ENCODE assay signal across 10 cellular contexts in genomic region chr6:148700047-148700712, GRCh38. TPM values are rescaled to one million over a fixed set of nuclear protein-coding genes. Genes with fewer than 3 reads are reported as not detected.
A peak's percentile ranks its signal among the peaks of the same experiment; 100 is the strongest.
DNase-seq lines count a peak whose midpoint lies in the region; ATAC-seq, FAIRE-seq and TF ChIP-seq lines count a peak whose summit lies in the region.
"Had no signal": no experiment of that assay in that cellular context is flagged by ENCODE, and none has a peak within 500 bp of the region (broad histone marks: within the 10 kb centered on the region; RNA-seq: fewer than 3 reads in every experiment).

No MANE protein-coding gene starts in this region.

- DNase-seq in activated CD4-positive, alpha-beta memory T cell treated with anti-CD3 and anti-CD28 coated beads, Interleukin-2, amount 10 ng/mL, durations not matched to agents 7 days and 5 days: no peak
- no peak for DNase-seq in activated CD4-positive, alpha-beta memory T cell treated with anti-CD3 and anti-CD28 coated beads for 36 hours
- DNase-seq in activated T-helper 2 cell treated with anti-CD3 and anti-CD28 coated beads, Interferon-gamma antibody, Interleukin-2, Interleukin-4, amounts not matched to agents 10 μg/mL and 5 μg/mL and 100 μg/mL, durations not matched to agents 14 hours and 24 hours and 36 hours (ENCODE audit: low spot score): no peak
- no peak for DNase-seq in kidney
- DNase-seq in thyroid gland: no peak
- no peak for DNase-seq in NCI-H2081 (lab: John Stamatoyannopoulos, UW)
- no peak for DNase-seq in body of pancreas
- DNase-seq in HuH-7 (ENCODE audit: low spot score): no peak
- DNase-seq: erythroblast had no signal

- no peak for ATAC-seq in body of pancreas

- peaks cover 8% of the 10 kb centered on the region for H3K36me3 Mint-ChIP-seq in activated CD4-positive, alpha-beta memory T cell treated with anti-CD3 and anti-CD28 coated beads, Interleukin-2, amount 10 ng/mL, durations not matched to agents 7 days and 5 days (ENCODE audit: low read depth)
- H3K36me3 Mint-ChIP-seq in activated CD4-positive, alpha-beta memory T cell treated with anti-CD3 and anti-CD28 coated beads for 36 hours: no peaks in the 10 kb centered on the region
- peaks cover 6% of the 10 kb centered on the region for H3K36me3 Mint-ChIP-seq in activated T-helper 2 cell treated with anti-CD3 and anti-CD28 coated beads, Interferon-gamma antibody, Interleukin-2, Interleukin-4, amounts not matched to agents 10 μg/mL and 5 μg/mL and 100 μg/mL, durations not matched to agents 14 hours and 24 hours and 36 hours (ENCODE audit: low read depth)

- intact Hi-C loops in activated CD4-positive, alpha-beta memory T cell treated with anti-CD3 and anti-CD28 coated beads for 36 hours (cut with micrococcal nuclease): loop anchor here (10.0 kb wide), 1 partner anchor 125 kb away; no protein-coding TSS in a partner anchor
- intact Hi-C loops in activated T-helper 2 cell treated with anti-CD3 and anti-CD28 coated beads, Interferon-gamma antibody, Interleukin-2, Interleukin-4, amounts not matched to agents 10 μg/mL and 5 μg/mL and 100 μg/mL, durations not matched to agents 14 hours and 24 hours and 36 hours (cut with micrococcal nuclease): no loop called here
- intact Hi-C loops in kidney (cut with DNase I): no loop called here
- intact Hi-C loops in thyroid gland (cut with DNase I): no loop called here
- intact Hi-C loops in body of pancreas (cut with DNase I): no loop called here

- peaks cover 6% of the 10 kb centered on the region for H3K9me3 Mint-ChIP-seq in activated CD4-positive, alpha-beta memory T cell treated with anti-CD3 and anti-CD28 coated beads, Interleukin-2, amount 10 ng/mL, durations not matched to agents 7 days and 5 days
- H3K9me3 Mint-ChIP-seq in activated CD4-positive, alpha-beta memory T cell treated with anti-CD3 and anti-CD28 coated beads for 36 hours: peaks cover 8% of the 10 kb centered on the region
- H3K9me3 Mint-ChIP-seq in activated T-helper 2 cell treated with anti-CD3 and anti-CD28 coated beads, Interferon-gamma antibody, Interleukin-2, Interleukin-4, amounts not matched to agents 10 μg/mL and 5 μg/mL and 100 μg/mL, durations not matched to agents 14 hours and 24 hours and 36 hours: peaks cover 16% of the 10 kb centered on the region

- TF ChIP-seq POLR2A in thyroid gland (IDR thresholded peaks at IDR 0.05): no peak
- TF ChIP-seq POLR2A in body of pancreas (IDR thresholded peaks at IDR 0.05): no peak

- H3K9me3 ChIP-seq in kidney (ENCODE audit: control insufficient read depth in 1 of 2, low read length in 2 of 2) (peaks cover 0 to 2% of the 10 kb centered on the region in 2 donors), thyroid gland (no peaks in the 10 kb centered on the region), body of pancreas (no peaks in the 10 kb centered on the region)
- H3K9me3 ChIP-seq: prostate gland had no signal

- peak overlapping the region; percentile 77 for H3K4me3 Mint-ChIP-seq in activated CD4-positive, alpha-beta memory T cell treated with anti-CD3 and anti-CD28 coated beads, Interleukin-2, amount 10 ng/mL, durations not matched to agents 7 days and 5 days
- H3K4me3 Mint-ChIP-seq in activated CD4-positive, alpha-beta memory T cell treated with anti-CD3 and anti-CD28 coated beads for 36 hours: no peak overlapping the region
- H3K4me3 Mint-ChIP-seq in activated T-helper 2 cell treated with anti-CD3 and anti-CD28 coated beads, Interferon-gamma antibody, Interleukin-2, Interleukin-4, amounts not matched to agents 10 μg/mL and 5 μg/mL and 100 μg/mL, durations not matched to agents 14 hours and 24 hours and 36 hours (ENCODE audit: low read depth): peak overlapping the region; percentile 76

- H3K27ac ChIP-seq in kidney (ENCODE audit: low read depth in 2 of 2, low read length in 2 of 2) (no peak overlapping the region), thyroid gland (peak overlapping the region in 2 of 3 donors; percentile 0 to 48), body of pancreas (peak overlapping the region in 1 of 4 donors; percentile 6)

- H3K4me1 ChIP-seq in kidney (ENCODE audit: control insufficient read depth in 1 of 2, insufficient read depth in 1 of 2, low read depth in 1 of 2, low read length in 2 of 2): peaks cover 0 to 2% of the 10 kb centered on the region in 2 donors
- H3K4me1 ChIP-seq in thyroid gland: peaks cover 7 to 10% of the 10 kb centered on the region in 2 donors
- H3K4me1 ChIP-seq in body of pancreas: peaks cover 11% of the 10 kb centered on the region
- H3K4me1 ChIP-seq: prostate gland had no signal

- no peak for TF ChIP-seq CTCF in kidney (IDR thresholded peaks at IDR 0.05; ENCODE audit: borderline replicate concordance, extremely low read depth, insufficient read depth)
- TF ChIP-seq CTCF in thyroid gland (IDR thresholded peaks at IDR 0.05): no peak
- no peak for TF ChIP-seq CTCF in body of pancreas (IDR thresholded peaks at IDR 0.05)

- H3K27me3 Mint-ChIP-seq in activated CD4-positive, alpha-beta memory T cell treated with anti-CD3 and anti-CD28 coated beads, Interleukin-2, amount 10 ng/mL, durations not matched to agents 7 days and 5 days: no peaks in the 10 kb centered on the region
- peaks cover 2% of the 10 kb centered on the region for H3K27me3 Mint-ChIP-seq in activated CD4-positive, alpha-beta memory T cell treated with anti-CD3 and anti-CD28 coated beads for 36 hours
- peaks cover 9% of the 10 kb centered on the region for H3K27me3 Mint-ChIP-seq in activated T-helper 2 cell treated with anti-CD3 and anti-CD28 coated beads, Interferon-gamma antibody, Interleukin-2, Interleukin-4, amounts not matched to agents 10 μg/mL and 5 μg/mL and 100 μg/mL, durations not matched to agents 14 hours and 24 hours and 36 hours (ENCODE audit: low read depth)

- H3K27me3 ChIP-seq in thyroid gland (no peaks in the 10 kb centered on the region), body of pancreas (no peaks in the 10 kb centered on the region)

- peak; percentile 58 for FAIRE-seq in kidney (lab: Jason Lieb, UNC)

- CTCF ChIA-PET in activated CD4-positive, alpha-beta memory T cell treated with anti-CD3 and anti-CD28 coated beads, Interleukin-2, amount 10 ng/mL, durations not matched to agents 7 days and 5 days (lab: Charles Lee): interaction anchor here (0.7 to 1.1 kb wide), 3 partner anchors 66 to 140 kb away, joined by 3 read pairs; no protein-coding TSS in a partner anchor
- CTCF ChIA-PET in activated CD4-positive, alpha-beta memory T cell treated with anti-CD3 and anti-CD28 coated beads for 36 hours (lab: Charles Lee): interaction anchor here (1.1 kb wide), 1 partner anchor 248 kb away, joined by 3 read pairs; no protein-coding TSS in a partner anchor

- no peak overlapping the region for H3K27ac Mint-ChIP-seq in activated CD4-positive, alpha-beta memory T cell treated with anti-CD3 and anti-CD28 coated beads, Interleukin-2, amount 10 ng/mL, durations not matched to agents 7 days and 5 days
- no peak overlapping the region for H3K27ac Mint-ChIP-seq in activated CD4-positive, alpha-beta memory T cell treated with anti-CD3 and anti-CD28 coated beads for 36 hours
- no peak overlapping the region for H3K27ac Mint-ChIP-seq in activated T-helper 2 cell treated with anti-CD3 and anti-CD28 coated beads, Interferon-gamma antibody, Interleukin-2, Interleukin-4, amounts not matched to agents 10 μg/mL and 5 μg/mL and 100 μg/mL, durations not matched to agents 14 hours and 24 hours and 36 hours

- H3K4me3 ChIP-seq in kidney (ENCODE audit: low read length in 2 of 2) (peak overlapping the region; percentile 54 to 65), thyroid gland (replicated peaks in 1 of 3) (no peak overlapping the region), body of pancreas (no peak overlapping the region)

- H3K36me3 ChIP-seq in kidney (ENCODE audit: control insufficient read depth in 1 of 2, insufficient read depth in 2 of 2, low read length in 2 of 2): no peaks in the 10 kb centered on the region
- no peaks in the 10 kb centered on the region for H3K36me3 ChIP-seq in thyroid gland
- H3K36me3 ChIP-seq in body of pancreas (replicated peaks in 1 of 2; ENCODE audit: insufficient read depth in 1 of 2, low read depth in 2 of 2): no peaks in the 10 kb centered on the region
- H3K36me3 ChIP-seq: prostate gland had no signal

- WGBS in thyroid gland, 2 donors: 66 to 80% methylated on average over 2 of the region's 2 CpGs
- WGBS in body of pancreas, 2 donors: 50 to 69% methylated on average over 2 of the region's 2 CpGs

- H3K4me1 Mint-ChIP-seq in activated CD4-positive, alpha-beta memory T cell treated with anti-CD3 and anti-CD28 coated beads, Interleukin-2, amount 10 ng/mL, durations not matched to agents 7 days and 5 days: peaks cover 10% of the 10 kb centered on the region
- peaks cover 4% of the 10 kb centered on the region for H3K4me1 Mint-ChIP-seq in activated CD4-positive, alpha-beta memory T cell treated with anti-CD3 and anti-CD28 coated beads for 36 hours (ENCODE audit: low read depth)
- peaks cover 13% of the 10 kb centered on the region for H3K4me1 Mint-ChIP-seq in activated T-helper 2 cell treated with anti-CD3 and anti-CD28 coated beads, Interferon-gamma antibody, Interleukin-2, Interleukin-4, amounts not matched to agents 10 μg/mL and 5 μg/mL and 100 μg/mL, durations not matched to agents 14 hours and 24 hours and 36 hours (ENCODE audit: low read depth)

- POLR2A ChIA-PET in activated CD4-positive, alpha-beta memory T cell treated with anti-CD3 and anti-CD28 coated beads, Interleukin-2, amount 10 ng/mL, durations not matched to agents 7 days and 5 days (lab: Charles Lee): interaction anchor here (1.3 kb wide), 1 partner anchor 12 kb away, joined by 3 read pairs; no protein-coding TSS in a partner anchor
- POLR2A ChIA-PET in activated CD4-positive, alpha-beta memory T cell treated with anti-CD3 and anti-CD28 coated beads for 36 hours (lab: Charles Lee): no interaction called here

- H3K9ac ChIP-seq in kidney (ENCODE audit: low read length in 2 of 2): no peak overlapping the region

RNA-seq across cellular contexts. Expression of gene UST, which starts 46.6 kb away (rescaled TPM):
- under 1 TPM; 0.80 to 0.93 TPM for total RNA-seq in activated CD4-positive, alpha-beta memory T cell treated with anti-CD3 and anti-CD28 coated beads, Interleukin-2, amount 10 ng/mL, durations not matched to agents 7 days and 5 days
- 1 to 10 TPM; 3.7 to 4.9 TPM for total RNA-seq in activated CD4-positive, alpha-beta memory T cell treated with anti-CD3 and anti-CD28 coated beads for 36 hours
- total RNA-seq in activated T-helper 2 cell treated with anti-CD3 and anti-CD28 coated beads, Interferon-gamma antibody, Interleukin-2, Interleukin-4, amounts not matched to agents 10 μg/mL and 5 μg/mL and 100 μg/mL, durations not matched to agents 14 hours and 24 hours and 36 hours: 0.92 and 1.3 TPM in 2 replicates
- total RNA-seq in kidney (4.2 TPM), thyroid gland (10 to 100 TPM; 73.4 to 91.2 (median 81.4) TPM), body of pancreas (10 to 100 TPM; 11.4 to 28.3 TPM)
- 3.2 TPM for polyA plus RNA-seq in kidney (ENCODE audit: insufficient read depth, low read depth, low replicate concordance)

Comparison
In these comparisons a context has a peak if more than half of its experiments do, and no peak if none do; other contexts are left out.
1. H3K27ac ChIP-seq: peak in thyroid gland (2 of 3); none in kidney (0 of 2).
2. H3K4me3 ChIP-seq: peak in kidney (2 of 2); none in thyroid gland (0 of 3) and body of pancreas (0 of 2).